ENCODE assay signal across 17 cellular contexts in the genomic region with DNA sequence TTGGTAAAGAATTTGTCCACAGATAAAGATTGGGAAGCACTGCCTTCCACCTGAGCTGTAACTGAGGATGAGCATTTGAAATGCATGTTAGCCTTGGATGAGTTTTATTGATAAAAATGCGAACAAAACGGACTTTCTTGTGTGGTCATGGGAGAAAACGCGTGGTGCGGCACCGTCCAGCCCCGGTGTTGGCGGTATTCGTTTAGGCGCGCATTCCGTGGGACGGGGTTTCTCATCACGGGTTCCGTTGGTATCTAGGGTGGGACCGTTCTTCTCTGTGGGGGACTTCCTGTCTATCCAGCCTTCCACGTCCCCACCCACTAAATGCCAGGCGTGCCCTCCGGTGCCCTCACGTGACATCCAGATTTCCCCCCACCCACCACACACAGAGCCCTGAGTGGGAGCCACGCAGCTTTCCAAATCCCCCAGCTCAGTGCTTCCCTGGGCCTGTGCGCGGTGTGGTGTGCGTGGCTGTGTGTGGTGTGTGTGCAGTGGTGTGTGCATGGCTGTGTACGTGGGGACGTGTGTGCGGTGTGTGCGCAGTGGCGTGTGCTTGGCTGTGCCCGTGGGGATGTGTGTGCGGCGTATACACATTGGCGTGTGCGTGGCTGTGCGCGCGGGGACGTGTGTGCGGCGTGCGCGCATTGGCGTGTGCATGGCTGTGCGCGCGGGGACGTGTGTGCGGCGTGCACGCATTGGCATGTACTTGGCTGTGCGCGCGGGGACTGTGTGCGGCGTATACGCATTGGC. TPM values are rescaled to one million over a fixed set of nuclear protein-coding genes. Genes with fewer than 3 reads are reported as not detected.
DNase-seq lines count a peak whose midpoint lies in the region; ATAC-seq, FAIRE-seq and TF ChIP-seq lines count a peak whose summit lies in the region.
"Had no signal": no experiment of that assay in that cellular context is flagged by ENCODE, and none has a peak within 500 bp of the region (broad histone marks: within the 10 kb centered on the region; RNA-seq: fewer than 3 reads in every experiment).

No MANE protein-coding gene starts in this region.

- no peak for DNase-seq in Calu3
- no peak for DNase-seq in GM12878 (ENCODE audit: low read depth, low spot score)
- peak; percentile 21 for DNase-seq in lower lobe of right lung
- no peak for DNase-seq in activated CD4-positive, CD25-positive, alpha-beta regulatory T cell (lab: John Stamatoyannopoulos, UW)
- DNase-seq: Caco-2; CD4-positive, alpha-beta T cell; DMS79 treated with DMSO at 0.1 percent for 48 hours; GF-D8; GM23248; H9 had no signal

- H3K36me3 ChIP-seq in BLaER1, result peaks cover 19% of the 10 kb centered on the region; the same call in 1 of the 2 replicates
- H3K36me3 ChIP-seq in GM12878 (ENCODE audit: control insufficient read depth in 2 of 2, insufficient read depth in 2 of 2, low read length in 1 of 2), result peaks cover 2 to 5% of the 10 kb centered on the region in 2 experiments; a peak in 2 of 4 replicates
- H3K36me3 ChIP-seq in lower lobe of right lung, result peaks cover 52% of the 10 kb centered on the region

- POLR2A ChIA-PET in GM12878 (lab: Charles Lee), result no interaction called here

- in situ Hi-C loops in GM12878 (cut with MboI), result no loop called here

- no peaks in the 10 kb centered on the region for H3K27me3 Mint-ChIP-seq in Calu3 (ENCODE audit: unreplicated experiment)
- H3K27me3 Mint-ChIP-seq: B cell; CD4-positive, alpha-beta T cell had no signal

- ATAC-seq in GM12878 (no peak), lower lobe of right lung (no peak), GM21390 (IDR thresholded peaks at IDR 0.05; ENCODE audit: unreplicated experiment) (no peak), HG03457 (IDR thresholded peaks at IDR 0.05; ENCODE audit: unreplicated experiment) (no peak)

- H3K4me3 ChIP-seq in BLaER1 (peak overlapping the region; percentile 66), GM12878 (no peak overlapping the region), lower lobe of right lung (no peak overlapping the region)
- H3K4me3 ChIP-seq: GM23248 had no signal

- peaks cover 83% of the 10 kb centered on the region for H3K4me1 ChIP-seq in BLaER1
- no peaks in the 10 kb centered on the region for H3K4me1 ChIP-seq in GM12878 (ENCODE audit: control insufficient read depth, insufficient read depth, low read length)
- H3K4me1 ChIP-seq in lower lobe of right lung, result no peaks in the 10 kb centered on the region

- H3K4me1 Mint-ChIP-seq in Calu3 (ENCODE audit: low read depth, unreplicated experiment), result peaks cover 32% of the 10 kb centered on the region
- H3K4me1 Mint-ChIP-seq: H9 had no signal

- no peaks in the 10 kb centered on the region for H3K79me2 ChIP-seq in GM12878 (ENCODE audit: control insufficient read depth, insufficient read depth, low read length)

- no peak for FAIRE-seq in GM12878 (lab: Jason Lieb, UNC)
- FAIRE-seq: GM19239 had no signal

- TF ChIP-seq CTCF in Calu3 (IDR thresholded peaks at IDR 0.05; ENCODE audit: unreplicated experiment) (no peak), GM12878 (IDR thresholded peaks at IDR 0.05 in 2 of 3, conservative IDR thresholded peaks at IDR 0.05 in 1 of 3; ENCODE audit: control insufficient read depth in 2 of 3, extremely low read depth in 1 of 3, insufficient read depth in 1 of 3, low read depth in 3 of 3, low read length in 3 of 3) (no peak), lower lobe of right lung (IDR thresholded peaks at IDR 0.05) (no peak)

- RAD21 ChIA-PET in GM12878 (lab: Charles Lee; ENCODE audit: unreplicated experiment), result no interaction called here

- no peak overlapping the region for H3K4me3 Mint-ChIP-seq in Calu3 (ENCODE audit: low read depth, unreplicated experiment)
- H3K4me3 Mint-ChIP-seq: B cell; CD4-positive, alpha-beta T cell; H9 had no signal

- peak overlapping the region; percentile 98 for H3K4me2 ChIP-seq in BLaER1
- H3K4me2 ChIP-seq in GM12878 (ENCODE audit: control insufficient read depth, insufficient read depth), result no peak overlapping the region
- H3K4me2 ChIP-seq: KMS-11 had no signal

- H3K27ac ChIP-seq in BLaER1 (no peak overlapping the region; the same call in 1 of the 2 replicates), GM12878 (ENCODE audit: control insufficient read depth, insufficient read depth) (no peak overlapping the region), lower lobe of right lung (no peak overlapping the region)
- H3K27ac ChIP-seq: C4-2B, GM23248, KMS-11 had no signal

- CTCF ChIA-PET in Calu3 (lab: Charles Lee) (no interaction called here), GM12878 (lab: Yijun Ruan, JAX) (no interaction called here)

- 94% methylated on average over 56 of the region's 56 CpGs for WGBS in GM12878 (ENCODE audit: insufficient coverage, insufficient replicate concordance, low lambda C conversion rate, missing lambda C conversion rate)

- no peaks in the 10 kb centered on the region for H4K20me1 ChIP-seq in BLaER1
- H4K20me1 ChIP-seq in GM12878 (ENCODE audit: control insufficient read depth, insufficient read depth), result no peaks in the 10 kb centered on the region

- BruUV-seq in Calu3 (replicated peaks; lab: Mats Ljungman, UMichigan) (no TSS peak), GM12878 (replicated peaks; lab: Mats Ljungman, UMichigan) (no TSS peak)

- no peak for TF ChIP-seq RAD21 in GM12878 (IDR thresholded peaks at IDR 0.05; ENCODE audit: insufficient read depth, low read depth, low read length)

- no peak overlapping the region for H2AFZ ChIP-seq in GM12878 (ENCODE audit: control insufficient read depth, low read depth, low read length)
- H2AFZ ChIP-seq: GM23248 had no signal

- peaks cover 86% of the 10 kb centered on the region for H3K36me3 Mint-ChIP-seq in Calu3 (ENCODE audit: insufficient read depth, unreplicated experiment)

- no peak for TF ChIP-seq EP300 in GM12878 (IDR thresholded peaks at IDR 0.05; ENCODE audit: borderline replicate concordance in 1 of 2, control insufficient read depth in 1 of 2, low read depth in 2 of 2, low read length in 2 of 2)

- TF ChIP-seq POLR2A in GM12878 (IDR thresholded peaks at IDR 0.05; ENCODE audit: low read depth, low read length), result no peak

- peak overlapping the region; percentile 81; the same call in 1 of the 2 replicates for H3K9ac ChIP-seq in BLaER1
- no peak overlapping the region for H3K9ac ChIP-seq in GM12878 (ENCODE audit: control insufficient read depth, insufficient read depth, low read length)
- H3K9ac ChIP-seq: GM23248, KMS-11 had no signal

- H3K27ac Mint-ChIP-seq in Calu3 (ENCODE audit: unreplicated experiment), result peak overlapping the region; percentile 52
- H3K27ac Mint-ChIP-seq: B cell; CD4-positive, alpha-beta T cell had no signal

- H3K9me3 ChIP-seq in BLaER1 (no peaks in the 10 kb centered on the region), GM12878 (replicated peaks; ENCODE audit: control insufficient read depth, insufficient read depth, low read length) (no peaks in the 10 kb centered on the region), lower lobe of right lung (no peaks in the 10 kb centered on the region)
- H3K9me3 ChIP-seq: Caco-2 had no signal

- intact Hi-C loops in Calu3 (cut with micrococcal nuclease; ENCODE audit: unreplicated experiment) (no loop called here), GM12878 (cut with micrococcal nuclease; ENCODE audit: unreplicated experiment) (no loop called here), lower lobe of right lung (cut with DNase I) (no loop called here)

- SMC1A ChIA-PET in GM12878 (lab: Charles Lee; ENCODE audit: uncharacterized antibody, unreplicated experiment), result no interaction called here

- no peaks in the 10 kb centered on the region for H3K27me3 ChIP-seq in BLaER1
- H3K27me3 ChIP-seq in GM12878 (replicated peaks in 1 of 2; ENCODE audit: control insufficient read depth in 2 of 2, insufficient read depth in 2 of 2, low read length in 1 of 2), result no peaks in the 10 kb centered on the region
- no peaks in the 10 kb centered on the region for H3K27me3 ChIP-seq in lower lobe of right lung (ENCODE audit: low read depth)

- no peaks in the 10 kb centered on the region for H3K9me3 Mint-ChIP-seq in Calu3 (ENCODE audit: low read depth, unreplicated experiment)
- H3K9me3 Mint-ChIP-seq: CD4-positive, alpha-beta T cell had no signal

RNA-seq across cellular contexts. Expression of gene IQCE, which starts 18.1 kb away (rescaled TPM):
- 94.8 and 96.4 TPM in 2 replicates for total RNA-seq in Calu3 (2022)
- 15.3 and 19.5 TPM in 2 replicates for total RNA-seq in GM12878 (2013; cell fraction: nucleolus; rRNA removed)
- 3.7 and 4.3 TPM in 2 replicates for total RNA-seq in GM12878 (2014; rRNA removed)
- total RNA-seq in GM12878 (2014; rRNA removed; fragmentation: Illumina TruSeq; extraction: Trizol), result 2.3 and 2.5 TPM in 2 replicates
- 7.9 and 8.1 TPM in 2 replicates for total RNA-seq in GM12878 (2021)
- polyA plus RNA-seq in GM12878 (2011; ENCODE audit: low read depth), result 0.75 TPM
- polyA plus RNA-seq in GM12878 (2011; rRNA removed), result 2.8 and 3.7 TPM in 2 replicates
- polyA plus RNA-seq in GM12878 (2011; cell fraction: cytosol; rRNA removed), result 2.9 and 3.7 TPM in 2 replicates
- polyA plus RNA-seq in GM12878 (2011; cell fraction: nucleus; rRNA removed), result 13.7 and 15.4 TPM in 2 replicates
- 2.0 and 2.6 TPM in 2 replicates for polyA plus RNA-seq in GM12878 (2012)
- polyA plus RNA-seq in GM12878 (2014; fragmentation: Illumina TruSeq; extraction: Trizol), result 3.0 and 3.1 TPM in 2 replicates
- under 1 TPM; 0.37 to 0.45 TPM for polyA plus RNA-seq in GM12878 (2014; fragmentation: Nextera tagmentation; extraction: Ambion mirVana)
- 5.6 and 6.1 TPM in 2 replicates for polyA plus RNA-seq in GM12878 (2014; rRNA removed)
- polyA plus RNA-seq in GM12878 (2016; fragmentation: Nextera tagmentation; extraction: Ambion mirVana), result 1 to 10 TPM; 5.8 to 5.9 TPM
- polyA minus RNA-seq in GM12878 (2011; rRNA and poly(A)+ RNA removed), result 2.5 and 4.9 TPM in 2 replicates
- polyA minus RNA-seq in GM12878 (2011; cell fraction: cytosol; rRNA and poly(A)+ RNA removed), result 1.1 and 3.7 TPM in 2 replicates
- 3.4 and 6.5 TPM in 2 replicates for polyA minus RNA-seq in GM12878 (2011; cell fraction: nucleus; rRNA and poly(A)+ RNA removed)
- 32.0 TPM for total RNA-seq in lower lobe of right lung

RNA-seq across cellular contexts. Expression of gene BRAT1, which starts 21.6 kb away (rescaled TPM):
- total RNA-seq in Calu3 (2022) (56.2 and 59.6 TPM in 2 replicates), GM12878 (2014; rRNA removed) (27.2 and 35.2 TPM in 2 replicates), GM12878 (2014; rRNA removed; fragmentation: Illumina TruSeq; extraction: Trizol) (4.1 and 5.2 TPM in 2 replicates), GM12878 (2021) (31.0 and 32.8 TPM in 2 replicates), lower lobe of right lung (24.4 TPM)
- 26.3 and 30.6 TPM in 2 replicates for total RNA-seq in GM12878 (2013; cell fraction: nucleolus; rRNA removed)
- 4.9 TPM for polyA plus RNA-seq in GM12878 (2011; ENCODE audit: low read depth)
- polyA plus RNA-seq in GM12878 (2011; rRNA removed) (2.9 and 8.1 TPM in 2 replicates), GM12878 (2014; fragmentation: Illumina TruSeq; extraction: Trizol) (0.76 and 3.3 TPM in 2 replicates), GM12878 (2014; fragmentation: Nextera tagmentation; extraction: Ambion mirVana) (under 1 TPM; 0.13 to 0.68 TPM), GM12878 (2014; rRNA removed) (23.8 and 32.6 TPM in 2 replicates), GM12878 (2016; fragmentation: Nextera tagmentation; extraction: Ambion mirVana) (10 to 100 TPM; 43.6 to 53.3 TPM)
- 13.5 and 22.0 TPM in 2 replicates for polyA plus RNA-seq in GM12878 (2011; cell fraction: cytosol; rRNA removed)
- 101 and 131 TPM in 2 replicates for polyA plus RNA-seq in GM12878 (2011; cell fraction: nucleus; rRNA removed)
- polyA plus RNA-seq in GM12878 (2012), result 16.8 and 17.2 TPM in 2 replicates
- polyA minus RNA-seq in GM12878 (2011; rRNA and poly(A)+ RNA removed), result 3.9 and 12.8 TPM in 2 replicates
- polyA minus RNA-seq in GM12878 (2011; cell fraction: cytosol; rRNA and poly(A)+ RNA removed), result 9.5 and 9.9 TPM in 2 replicates
- 10.8 and 17.3 TPM in 2 replicates for polyA minus RNA-seq in GM12878 (2011; cell fraction: nucleus; rRNA and poly(A)+ RNA removed)

RNA-seq across cellular contexts. Expression of gene TTYH3, which starts 54.9 kb away (rescaled TPM):
- 167 and 187 TPM in 2 replicates for total RNA-seq in Calu3 (2022)
- 56.1 and 58.5 TPM in 2 replicates for total RNA-seq in GM12878 (2013; cell fraction: nucleolus; rRNA removed)
- total RNA-seq in GM12878 (2014; rRNA removed), result 10.2 and 10.8 TPM in 2 replicates
- 5.0 and 5.2 TPM in 2 replicates for total RNA-seq in GM12878 (2014; rRNA removed; fragmentation: Illumina TruSeq; extraction: Trizol)
- 67.2 and 71.4 TPM in 2 replicates for total RNA-seq in GM12878 (2021)
- 5.5 TPM for polyA plus RNA-seq in GM12878 (2011; ENCODE audit: low read depth)
- polyA plus RNA-seq in GM12878 (2011; rRNA removed), result 3.9 and 9.9 TPM in 2 replicates
- polyA plus RNA-seq in GM12878 (2011; cell fraction: cytosol; rRNA removed), result 14.4 and 19.9 TPM in 2 replicates
- polyA plus RNA-seq in GM12878 (2011; cell fraction: nucleus; rRNA removed), result 66.5 and 82.0 TPM in 2 replicates
- polyA plus RNA-seq in GM12878 (2012), result 23.5 and 23.7 TPM in 2 replicates
- 3.0 and 10.1 TPM in 2 replicates for polyA plus RNA-seq in GM12878 (2014; fragmentation: Illumina TruSeq; extraction: Trizol)
- under 1 TPM; 0.79 to 0.95 TPM for polyA plus RNA-seq in GM12878 (2014; fragmentation: Nextera tagmentation; extraction: Ambion mirVana)
- 33.1 and 44.3 TPM in 2 replicates for polyA plus RNA-seq in GM12878 (2014; rRNA removed)
- polyA plus RNA-seq in GM12878 (2016; fragmentation: Nextera tagmentation; extraction: Ambion mirVana), result 10 to 100 TPM; 11.2 to 25.1 TPM
- 11.3 and 25.5 TPM in 2 replicates for polyA minus RNA-seq in GM12878 (2011; rRNA and poly(A)+ RNA removed)
- polyA minus RNA-seq in GM12878 (2011; cell fraction: cytosol; rRNA and poly(A)+ RNA removed), result 24.1 and 26.2 TPM in 2 replicates
- polyA minus RNA-seq in GM12878 (2011; cell fraction: nucleus; rRNA and poly(A)+ RNA removed), result 14.9 and 31.8 TPM in 2 replicates
- total RNA-seq in lower lobe of right lung, result 51.7 TPM

RNA-seq across cellular contexts. Expression of gene LFNG, which starts 57.3 kb away (rescaled TPM):
- total RNA-seq in Calu3 (2022) (46.8 and 59.1 TPM in 2 replicates), GM12878 (2014; rRNA removed) (0.11 and 0.68 TPM in 2 replicates), GM12878 (2014; rRNA removed; fragmentation: Illumina TruSeq; extraction: Trizol) (0.22 and 0.23 TPM in 2 replicates), GM12878 (2021) (0.62 and 0.80 TPM in 2 replicates), lower lobe of right lung (42.6 TPM)
- 6.2 and 7.0 TPM in 2 replicates for total RNA-seq in GM12878 (2013; cell fraction: nucleolus; rRNA removed)
- not detected for polyA plus RNA-seq in GM12878 (2011; ENCODE audit: low read depth)
- polyA plus RNA-seq in GM12878 (2011; rRNA removed) (0.33 and 0.43 TPM in 2 replicates), GM12878 (2014; fragmentation: Illumina TruSeq; extraction: Trizol) (0.15 TPM in 1 of 2 replicates, not detected in the other), GM12878 (2014; fragmentation: Nextera tagmentation; extraction: Ambion mirVana) (under 1 TPM; 0.09 to 0.18 TPM), GM12878 (2014; rRNA removed) (0.68 and 0.81 TPM in 2 replicates), GM12878 (2016; fragmentation: Nextera tagmentation; extraction: Ambion mirVana) (not detected)
- polyA plus RNA-seq in GM12878 (2011; cell fraction: cytosol; rRNA removed), result 0.48 and 0.51 TPM in 2 replicates
- 1.6 and 1.7 TPM in 2 replicates for polyA plus RNA-seq in GM12878 (2011; cell fraction: nucleus; rRNA removed)
- 0.15 and 0.35 TPM in 2 replicates for polyA plus RNA-seq in GM12878 (2012)
- polyA minus RNA-seq in GM12878 (2011; rRNA and poly(A)+ RNA removed), result 0.15 and 0.26 TPM in 2 replicates
- not detected in 2 replicates for polyA minus RNA-seq in GM12878 (2011; cell fraction: cytosol; rRNA and poly(A)+ RNA removed)
- polyA minus RNA-seq in GM12878 (2011; cell fraction: nucleus; rRNA and poly(A)+ RNA removed), result 0.73 and 2.0 TPM in 2 replicates
